8 cellular contexts compared by ENCODE assay signal in the genomic region with DNA sequence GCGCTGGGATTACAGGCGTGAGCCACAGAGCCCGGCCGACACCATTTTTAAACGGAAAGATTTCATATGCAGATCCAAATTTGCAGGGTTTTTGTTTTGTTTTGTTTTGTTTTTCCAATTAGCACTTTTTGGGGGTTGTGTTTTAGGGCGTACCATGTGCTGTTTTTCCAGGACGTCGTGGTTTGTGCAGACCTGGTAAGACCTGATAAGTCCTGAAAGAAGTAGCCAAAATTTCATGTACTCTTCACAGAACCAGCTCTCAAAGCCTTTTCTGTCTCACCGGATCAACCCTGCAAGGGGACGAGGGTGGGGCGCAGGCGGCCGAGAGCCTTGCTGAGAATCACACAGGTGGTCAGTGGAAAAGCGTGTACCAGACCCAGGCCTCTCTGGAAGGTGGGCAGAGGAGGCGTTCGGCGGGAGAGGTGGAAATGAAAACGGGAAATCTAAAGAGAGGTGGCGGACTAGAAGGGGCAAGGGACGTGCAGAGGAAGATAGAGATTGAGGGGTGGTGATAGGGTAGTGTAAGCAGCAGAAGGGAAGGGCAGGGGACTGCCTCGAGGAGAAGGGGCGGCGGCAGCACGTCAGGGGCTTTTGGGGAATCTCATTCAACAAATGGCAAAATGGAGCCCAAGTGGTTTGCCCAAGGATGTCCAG. TPM values are rescaled to one million over a fixed set of nuclear protein-coding genes. Genes with fewer than 3 reads are reported as not detected.
A peak's percentile ranks its signal among the peaks of the same experiment; 100 is the strongest.
DNase-seq lines count a peak whose midpoint lies in the region; ATAC-seq and TF ChIP-seq lines count a peak whose summit lies in the region.

No MANE protein-coding gene starts in this region.

- CTCF ChIA-PET in SK-N-SH (lab: Yijun Ruan, JAX) = interaction anchor here (0.7 to 4.3 kb wide), 22 partner anchors 9 to 463 kb away, joined by 3 to 47 read pairs (median 4); partner anchors contain the start of genes CLTB, EIF4E1B, RNF44 and SNCB

- H3K79me2 ChIP-seq in SK-N-SH (ENCODE audit: insufficient read depth) = peaks cover 36% of the 10 kb centered on the region

- H3K4me1 ChIP-seq in SK-N-SH (ENCODE audit: control insufficient read depth in 1 of 2, insufficient read depth in 2 of 2, low read depth in 1 of 2, low read length in 1 of 2) (peaks cover 0 to 3% of the 10 kb centered on the region in 2 experiments; a peak in 2 of 4 replicates), mononuclear cell (ENCODE audit: insufficient read depth, low read length) (peaks cover 33% of the 10 kb centered on the region)

- TF ChIP-seq RAD21 in SK-N-SH (IDR thresholded peaks at IDR 0.05; ENCODE audit: low read length) = no peak

- whole genome bisulfite sequencing in SK-N-SH (ENCODE audit: low lambda C conversion rate) = 37% methylated on average over 24 of the region's 24 CpGs

- peak overlapping the region; percentile 74 for H3K9ac ChIP-seq in SK-N-SH

- peak overlapping the region; percentile 91 to 93 for H3K27ac ChIP-seq in SK-N-SH (ENCODE audit: low read depth in 2 of 2, low read length in 1 of 2)

- H3F3A ChIP-seq in SK-N-SH (replicated peaks; ENCODE audit: insufficient read depth) = peaks cover 10% of the 10 kb centered on the region

- H3K4me2 ChIP-seq in SK-N-SH = peak overlapping the region; percentile 89

- ATAC-seq in HG02884 (IDR thresholded peaks at IDR 0.05; ENCODE audit: unreplicated experiment) = no peak

- H3K4me3 ChIP-seq in SK-N-SH (ENCODE audit: low read depth in 2 of 2, low read length in 1 of 2) = peak overlapping the region; percentile 88 to 93
- H3K4me3 ChIP-seq in mononuclear cell (ENCODE audit: low read length) = peak overlapping the region; percentile 66

- POLR2A ChIA-PET in SK-N-SH (lab: Yijun Ruan, JAX) = interaction anchor here (0.8 to 0.9 kb wide), 2 partner anchors 87 to 90 kb away, joined by 3 to 4 read pairs; partner anchors contain the start of gene RNF44

- H4K20me1 ChIP-seq in SK-N-SH (ENCODE audit: insufficient read depth) = peaks cover 8% of the 10 kb centered on the region

- TF ChIP-seq CTCF in SK-N-SH (IDR thresholded peaks at IDR 0.05) = no peak
- no peak for TF ChIP-seq CTCF in GM13977 (IDR thresholded peaks at IDR 0.05; ENCODE audit: extremely low read depth, insufficient read depth, missing control alignments)

- no peaks in the 10 kb centered on the region for H3K27me3 ChIP-seq in SK-N-SH (ENCODE audit: insufficient read depth)
- no peaks in the 10 kb centered on the region for H3K27me3 ChIP-seq in mononuclear cell (ENCODE audit: insufficient read depth, low read length)

- H3K9me3 ChIP-seq in SK-N-SH = no peaks in the 10 kb centered on the region
- H3K9me3 ChIP-seq in mononuclear cell (ENCODE audit: low read depth, low read length) = no peaks in the 10 kb centered on the region

- in situ Hi-C loops in GM13977 (cut with MboI; ENCODE audit: low pct_unique_long_range_greater_than_20kb, low sequenced_read_pairs, unreplicated experiment) = no loop called here

- peaks cover 0 to 9% of the 10 kb centered on the region in 2 experiments for H3K36me3 ChIP-seq in SK-N-SH (replicated peaks in 1 of 2; ENCODE audit: control insufficient read depth in 1 of 2, insufficient read depth in 2 of 2, low read length in 1 of 2)

- TF ChIP-seq EP300 in SK-N-SH (IDR thresholded peaks at IDR 0.05; ENCODE audit: borderline replicate concordance in 1 of 2, low read depth in 1 of 2, low read length in 1 of 2) = no peak

- DNase-seq in NCI-H1092 treated with DMSO at 0.1 percent for 48 hours (lab: John Stamatoyannopoulos, UW) = peak; percentile 45
- DNase-seq in NCI-H1092 (lab: John Stamatoyannopoulos, UW) = no peak
- DNase-seq in SK-N-SH = no peak
- peak; percentile 28 for DNase-seq in dermis blood vessel endothelial cell
- no peak for DNase-seq in mucosa of gallbladder (ENCODE audit: low spot score)
- no peak for DNase-seq in GM13977 (ENCODE audit: low spot score)

- no peaks in the 10 kb centered on the region for H3K9me2 ChIP-seq in SK-N-SH

- peak overlapping the region; percentile 90 for H2AFZ ChIP-seq in SK-N-SH (ENCODE audit: low read depth)

TF ChIP-seq in SK-N-SH, 30 proteins besides CTCF, POLR2A, EP300 and RAD21:
- no peak for TF ChIP-seq TEAD4 (IDR thresholded peaks at IDR 0.05; ENCODE audit: borderline replicate concordance, insufficient read depth)
- TF ChIP-seq FOSL2 (IDR thresholded peaks at IDR 0.05; ENCODE audit: borderline replicate concordance, low read depth) = no peak
- TF ChIP-seq REST (IDR thresholded peaks at IDR 0.05; ENCODE audit: low read depth, low read length) = no peak
- no peak for TF ChIP-seq TAF1 (IDR thresholded peaks at IDR 0.05; ENCODE audit: borderline replicate concordance, low read depth, low read length)
- no peak for TF ChIP-seq MAX (IDR thresholded peaks at IDR 0.05; ENCODE audit: low read depth)
- no peak for TF ChIP-seq POLR2AphosphoS5 (IDR thresholded peaks at IDR 0.05; ENCODE audit: low read depth, low read length)
- TF ChIP-seq GATA2 (CRISPR knock-in tag; IDR thresholded peaks at IDR 0.05) = no peak
- no peak for TF ChIP-seq NRF1 (IDR thresholded peaks at IDR 0.05; ENCODE audit: low read depth, low read length)
- no peak for TF ChIP-seq MXI1 (IDR thresholded peaks at IDR 0.05; ENCODE audit: low read depth, low read length)
- TF ChIP-seq IRF3 (IDR thresholded peaks at IDR 0.05; ENCODE audit: low read depth, low read length) = no peak
- no peak for TF ChIP-seq RXRA (IDR thresholded peaks at IDR 0.05; ENCODE audit: borderline replicate concordance, low read depth)
- TF ChIP-seq FOXM1 (IDR thresholded peaks at IDR 0.05; ENCODE audit: low read depth) = no peak
- TF ChIP-seq FOXJ3 (CRISPR knock-in tag; IDR thresholded peaks at IDR 0.05) = no peak
- no peak for TF ChIP-seq RCOR1 (IDR thresholded peaks at IDR 0.05; ENCODE audit: low read length)
- TF ChIP-seq EZH2phosphoT487 (IDR thresholded peaks at IDR 0.05; ENCODE audit: borderline replicate concordance, low read depth) = no peak
- no peak for TF ChIP-seq JUND (IDR thresholded peaks at IDR 0.05)

RNA-seq across cellular contexts. Expression of gene FAF2, which starts 1.2 kb away (rescaled TPM):
- 25.5 and 35.1 TPM in 2 replicates for polyA plus RNA-seq in SK-N-SH (2012; rRNA removed)
- 29.5 and 30.4 TPM in 2 replicates for polyA plus RNA-seq in SK-N-SH (2012; cell fraction: cytosol; rRNA removed)
- polyA plus RNA-seq in SK-N-SH (2012; cell fraction: nucleus; rRNA removed) = 16.0 and 34.3 TPM in 2 replicates
- total RNA-seq in dermis blood vessel endothelial cell (48.3 and 50.2 TPM in 2 replicates), mononuclear cell (30.1 TPM), mucosa of gallbladder (30.2 TPM)

RNA-seq across cellular contexts. Expression of gene CLTB, which starts 30.7 kb away (rescaled TPM):
- polyA plus RNA-seq in SK-N-SH (2012; rRNA removed) = 85.9 and 91.2 TPM in 2 replicates
- 67.0 and 82.5 TPM in 2 replicates for polyA plus RNA-seq in SK-N-SH (2012; cell fraction: cytosol; rRNA removed)
- polyA plus RNA-seq in SK-N-SH (2012; cell fraction: nucleus; rRNA removed) = 37.1 and 45.6 TPM in 2 replicates
- total RNA-seq in dermis blood vessel endothelial cell (107 and 163 TPM in 2 replicates), mononuclear cell (55.3 TPM), mucosa of gallbladder (119 TPM)

RNA-seq across cellular contexts. Expression of gene HIGD2A, which starts 58.5 kb away (rescaled TPM):
- polyA plus RNA-seq in SK-N-SH (2012; rRNA removed) = 211 and 213 TPM in 2 replicates
- polyA plus RNA-seq in SK-N-SH (2012; cell fraction: cytosol; rRNA removed) = 139 and 190 TPM in 2 replicates
- polyA plus RNA-seq in SK-N-SH (2012; cell fraction: nucleus; rRNA removed) = 57.7 and 81.8 TPM in 2 replicates
- total RNA-seq in dermis blood vessel endothelial cell = 27.9 and 47.3 TPM in 2 replicates
- 61.7 TPM for total RNA-seq in mononuclear cell
- 125 TPM for total RNA-seq in mucosa of gallbladder

RNA-seq across cellular contexts. Expression of gene NOP16, which starts 58.6 kb away (rescaled TPM):
- polyA plus RNA-seq in SK-N-SH (2012; rRNA removed) = 158 and 161 TPM in 2 replicates
- 134 and 136 TPM in 2 replicates for polyA plus RNA-seq in SK-N-SH (2012; cell fraction: cytosol; rRNA removed)
- polyA plus RNA-seq in SK-N-SH (2012; cell fraction: nucleus; rRNA removed) = 233 and 292 TPM in 2 replicates
- 9.8 and 14.1 TPM in 2 replicates for total RNA-seq in dermis blood vessel endothelial cell
- total RNA-seq in mononuclear cell = 6.1 TPM
- total RNA-seq in mucosa of gallbladder = 10.1 TPM

Comparison
In these comparisons a context has a peak if more than half of its experiments do, and no peak if none do; other contexts are left out.
1. DNase-seq: peak in NCI-H1092 treated with DMSO at 0.1 percent for 48 hours (single experiment) and dermis blood vessel endothelial cell (single experiment); none in NCI-H1092 (single experiment), SK-N-SH (single experiment), mucosa of gallbladder (single experiment) and GM13977 (single experiment).